8 cellular contexts compared by ENCODE assay signal in genomic region chr10:7787857-7788639, GRCh38. TPM values are rescaled to one million over a fixed set of nuclear protein-coding genes. Genes with fewer than 3 reads are reported as not detected.
A peak's percentile ranks its signal among the peaks of the same experiment; 100 is the strongest.
DNase-seq lines count a peak whose midpoint lies in the region; ATAC-seq and TF ChIP-seq lines count a peak whose summit lies in the region.

Gene ATP5F1C (plus strand): TSS chr10:7788177. CDS start chr10:7788208, 31 bp downstream.
Gene KIN (minus strand): TSS chr10:7787993. CDS start chr10:7787933, 60 bp downstream.

- CTCF ChIA-PET in PC-3 (lab: Charles Lee), result interaction anchor here (0.5 to 1.7 kb wide), 3 partner anchors 30 to 262 kb away, joined by 4 to 5 read pairs (median 4); partner anchors contain the start of gene TAF3

- H3K4me2 ChIP-seq in PC-3 (ENCODE audit: low read length), result peak within 1 kb of the TSS; percentile 86

- no TSS peak for BruUV-seq in PC-3 (replicated peaks; lab: Mats Ljungman, UMichigan)

- POLR2A ChIA-PET in PC-3 (lab: Charles Lee; ENCODE audit: unreplicated experiment), result interaction anchor here (0.7 kb wide), 1 partner anchor 180 kb away, joined by 4 read pairs; no protein-coding TSS in a partner anchor

- peak within 1 kb of the TSS; percentile 98 for H3K9ac ChIP-seq in PC-3 (ENCODE audit: low read length)

- TF ChIP-seq CTCF in PC-3 (conservative IDR thresholded peaks at IDR 0.05; ENCODE audit: low read depth, low read length) (no peak), esophagus muscularis mucosa (IDR thresholded peaks at IDR 0.05) (no peak)

- DNase-seq in DMS53 (lab: John Stamatoyannopoulos, UW) (peak; percentile 98), PC-3 (peak; percentile 85), esophagus muscularis mucosa (ENCODE audit: extremely low spot score) (peak; percentile 98)
- peak; percentile 92 for DNase-seq in Jurkat, Clone E6-1 (ENCODE audit: low read depth, low spot score)
- peak; percentile 97 for DNase-seq in activated T-cell treated with anti-CD3 and anti-CD28 coated beads, Interleukin-2, amount 50 U/mL, for 1 hour
- DNase-seq in stimulated activated CD8-positive, alpha-beta memory T cell treated with anti-CD3 and anti-CD28 coated beads, Interleukin-7, amount 100 ng/mL, for 4 hours (ENCODE audit: low read depth in 2 of 2), result peak; percentile 95 to 96

- no peaks in the 10 kb centered on the region for H3K9me2 ChIP-seq in PC-3 (replicated peaks; ENCODE audit: low read length)

- H3K36me3 ChIP-seq in PC-3 (ENCODE audit: low read depth, low read length), result no peaks in the 10 kb centered on the region
- H3K36me3 ChIP-seq in esophagus muscularis mucosa, result peaks cover 0 to 7% (median 2%) of the 10 kb centered on the region in 4 donors
- H3K36me3 ChIP-seq in muscle layer of duodenum (ENCODE audit: control insufficient read depth in 1 of 2, insufficient read depth in 2 of 2, low read length in 2 of 2), result no peaks in the 10 kb centered on the region

- intact Hi-C loops in PC-3 (cut with micrococcal nuclease), result loop anchor here (2.0 kb wide), 1 partner anchor 31 kb away; the partner anchor contains the start of gene TAF3
- intact Hi-C loops in esophagus muscularis mucosa (cut with DNase I), result loop anchor here (2.0 kb wide), 1 partner anchor 31 kb away; the partner anchor contains the start of gene TAF3

- no peak for TF ChIP-seq EP300 in esophagus muscularis mucosa (IDR thresholded peaks at IDR 0.05)

- peak within 1 kb of the TSS; percentile 78 for H3K4me3 ChIP-seq in Jurkat, Clone E6-1 (ENCODE audit: low read length)
- H3K4me3 ChIP-seq in PC-3 (ENCODE audit: low read length) (peak within 1 kb of the TSS; percentile 89), esophagus muscularis mucosa (peak within 1 kb of the TSS; percentile 85 to 97 (median 94)), muscle layer of duodenum (ENCODE audit: low read depth in 1 of 2, low read length in 2 of 2) (peak within 1 kb of the TSS; percentile 87 to 97)

- H3K9me3 ChIP-seq in PC-3 (ENCODE audit: low read length) (no peaks in the 10 kb centered on the region), esophagus muscularis mucosa (no peaks in the 10 kb centered on the region), muscle layer of duodenum (ENCODE audit: control insufficient read depth in 1 of 2, low read length in 2 of 2) (no peaks in the 10 kb centered on the region)

- peak; percentile 70 for TF ChIP-seq POLR2A in esophagus muscularis mucosa (IDR thresholded peaks at IDR 0.05; ENCODE audit: low read depth)

- peak within 1 kb of the TSS; percentile 80 for H2AFZ ChIP-seq in PC-3 (ENCODE audit: low read length)

- no peaks in the 10 kb centered on the region for H3K27me3 ChIP-seq in PC-3 (ENCODE audit: low read length)
- no peaks in the 10 kb centered on the region for H3K27me3 ChIP-seq in esophagus muscularis mucosa
- H3K27me3 ChIP-seq in muscle layer of duodenum (ENCODE audit: low read depth, low read length), result no peaks in the 10 kb centered on the region

- H3K27ac ChIP-seq in PC-3 (ENCODE audit: low read length) (peak within 1 kb of the TSS; percentile 46), esophagus muscularis mucosa (replicated peaks in 1 of 4) (peak within 1 kb of the TSS; percentile 87 to 90 (median 88)), muscle layer of duodenum (ENCODE audit: low read length) (peak within 1 kb of the TSS; percentile 86)

- H4K20me1 ChIP-seq in PC-3 (ENCODE audit: low read length), result peaks cover 21% of the 10 kb centered on the region

- peaks cover 96% of the 10 kb centered on the region for H3K79me2 ChIP-seq in PC-3 (ENCODE audit: low read length)

- H3F3A ChIP-seq in PC-3 (ENCODE audit: low read length, unreplicated experiment), result no peaks in the 10 kb centered on the region

- peak; percentile 92 for ATAC-seq in GM21619 (IDR thresholded peaks at IDR 0.05; ENCODE audit: unreplicated experiment)
- ATAC-seq in PC-3, result peak; percentile 92

- WGBS in esophagus muscularis mucosa, result 0% methylated on average over 17 of the region's 59 CpGs

- H3K4me1 ChIP-seq in PC-3 (ENCODE audit: insufficient read depth, low read length), result peaks cover 17% of the 10 kb centered on the region
- peaks cover 50 to 76% (median 72%) of the 10 kb centered on the region in 4 donors for H3K4me1 ChIP-seq in esophagus muscularis mucosa
- peaks cover 7 to 46% of the 10 kb centered on the region in 2 donors for H3K4me1 ChIP-seq in muscle layer of duodenum (ENCODE audit: control insufficient read depth in 1 of 2, insufficient read depth in 2 of 2, low read length in 2 of 2)

RNA-seq across cellular contexts. Expression of gene ATP5F1C, which starts in this region (rescaled TPM):
- 570 TPM for polyA plus RNA-seq in Jurkat, Clone E6-1 (2012; ENCODE audit: insufficient read depth, insufficient read length)
- total RNA-seq in PC-3 (2014; rRNA removed) (167 and 177 TPM in 2 replicates), esophagus muscularis mucosa (100 to 1,000 TPM; 220 to 321 (median 258) TPM)

RNA-seq across cellular contexts. Expression of gene KIN, which starts in this region (rescaled TPM):
- 14.9 TPM for polyA plus RNA-seq in Jurkat, Clone E6-1 (2012; ENCODE audit: insufficient read depth, insufficient read length)
- total RNA-seq in PC-3 (2014; rRNA removed) (2.4 and 7.3 TPM in 2 replicates), esophagus muscularis mucosa (1 to 10 TPM; 3.1 to 8.3 (median 6.1) TPM)

Comparison
In these comparisons a context has a peak if more than half of its experiments do, and no peak if none do; other contexts are left out.
1. Peak in every context shown above with its lines: DNase-seq, ATAC-seq, H3K4me3 ChIP-seq and H3K27ac ChIP-seq.